ENCODE assay signal across 1 cellular context in the genomic region with DNA sequence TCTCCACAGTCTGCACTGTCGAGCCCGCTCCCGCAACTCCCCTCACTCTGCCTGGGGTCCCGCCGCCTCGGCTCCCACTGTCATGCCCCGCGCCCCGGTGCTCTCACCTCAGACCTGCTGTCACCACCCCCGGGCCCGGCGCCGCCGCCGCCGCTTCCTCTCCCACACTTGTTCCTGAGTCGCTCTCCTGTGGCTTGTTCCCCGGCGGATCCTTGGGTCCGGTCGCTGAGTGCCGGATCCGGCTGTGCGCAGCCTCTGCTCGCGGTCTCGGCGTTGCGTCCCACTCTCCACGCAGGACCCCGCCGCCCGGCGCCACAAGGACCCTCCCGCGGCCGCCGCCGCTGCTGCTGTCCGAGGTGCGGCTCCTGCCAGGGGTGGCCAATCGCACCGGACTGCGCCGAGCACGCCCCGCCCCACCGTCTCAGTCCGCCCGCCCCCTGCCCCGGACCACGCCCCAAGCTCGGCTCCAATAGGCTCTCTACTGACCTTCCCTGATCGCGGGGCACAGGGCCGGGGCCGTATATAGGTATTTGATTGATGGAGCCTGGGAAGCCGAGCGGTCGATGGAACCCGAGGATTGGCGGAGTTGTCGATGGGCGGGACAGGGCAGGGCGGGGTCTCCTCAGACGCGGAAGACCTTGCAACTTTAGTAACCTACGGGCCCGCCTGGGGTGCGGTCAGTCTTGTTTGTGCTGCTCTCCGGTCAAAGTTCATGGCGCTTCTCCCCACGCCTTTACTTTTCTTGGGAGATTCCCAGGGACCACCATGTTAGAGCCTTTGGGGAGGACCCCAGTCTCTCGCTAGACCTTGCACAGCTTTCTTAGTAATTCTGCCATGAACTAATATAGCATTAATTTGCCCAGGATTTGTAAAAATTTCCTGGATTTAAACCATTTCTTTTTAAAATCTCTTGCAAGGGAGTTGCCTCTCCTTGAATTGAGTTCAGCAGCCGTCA.
TF ChIP-seq lines count a peak whose summit lies in the region.

Gene TAOK3, minus strand, starts transcription at position 367 of the 955 bp plus-strand sequence. CDS start 117,340 bp downstream, outside the sequence.

TF ChIP-seq in K562, 482 proteins besides CTCF, POLR2A, EP300 and RAD21 (continued from another document and continues in another):
- TF ChIP-seq SIN3A (IDR thresholded peaks at IDR 0.05; ENCODE audit: borderline replicate concordance in 2 of 2, control insufficient read depth in 1 of 2, low read depth in 2 of 2, low read length in 2 of 2) (peak in 1 of 2 experiments; percentile 43; a peak in 1 of 4 replicates), RBM17 (IDR thresholded peaks at IDR 0.05; ENCODE audit: borderline replicate concordance, low read depth, low read length) (no peak), AFF4 (CRISPR knock-in tag; IDR thresholded peaks at IDR 0.05) (0 out of 2 replicates have a peak, but pooled peaks have one; percentile 42), E2F4 (CRISPR knock-in tag; IDR thresholded peaks at IDR 0.05; ENCODE audit: low read depth) (no peak), ADNP (tag; IDR thresholded peaks at IDR 0.05) (no peak), ZNF584 (CRISPR knock-in tag; IDR thresholded peaks at IDR 0.05; ENCODE audit: low read depth) (no peak), HDAC2 (IDR thresholded peaks at IDR 0.05) (peak; percentile 23; the same call in 1 of the 2 replicates), SUPT5H (IDR thresholded peaks at IDR 0.05) (peak; percentile 83), RBM15 (IDR thresholded peaks at IDR 0.05; ENCODE audit: insufficient read depth, low read length) (no peak), MLLT1 (IDR thresholded peaks at IDR 0.05) (peak in 1 of 2 experiments; percentile 100; a peak in 2 of 4 replicates), ESRRB (CRISPR knock-in tag; IDR thresholded peaks at IDR 0.05; ENCODE audit: borderline replicate concordance) (no peak), ZBTB7A (IDR thresholded peaks at IDR 0.05; ENCODE audit: borderline replicate concordance, control insufficient read depth, low read depth, low read length) (peak; percentile 86), WHSC1 (IDR thresholded peaks at IDR 0.05; ENCODE audit: low read length) (no peak), YY1 (IDR thresholded peaks at IDR 0.05; ENCODE audit: borderline replicate concordance in 1 of 3, control insufficient read depth in 1 of 3, extremely low read depth in 1 of 3, insufficient read depth in 3 of 3, insufficient read length in 1 of 3, insufficient replicate concordance in 2 of 3, low read depth in 1 of 3, low read length in 2 of 3) (peak in 2 of 3 experiments; percentile 75 to 81), CC2D1A (IDR thresholded peaks at IDR 0.05) (no peak), LEF1 (IDR thresholded peaks at IDR 0.05) (0 out of 2 replicates have a peak, but pooled peaks have one; percentile 22), KLF10 (CRISPR knock-in tag; IDR thresholded peaks at IDR 0.05) (no peak), MAFK (IDR thresholded peaks at IDR 0.05; ENCODE audit: low read length) (no peak), PML (IDR thresholded peaks at IDR 0.05; ENCODE audit: low read length) (peak; percentile 62), MAFF (IDR thresholded peaks at IDR 0.05; ENCODE audit: low read length) (no peak), NUFIP1 (IDR thresholded peaks at IDR 0.05; ENCODE audit: partially characterized antibody) (no peak), SPI1 (IDR thresholded peaks at IDR 0.05; ENCODE audit: borderline replicate concordance, low read depth, low read length) (0 out of 2 replicates have a peak, but pooled peaks have one; percentile 32), RBM14 (IDR thresholded peaks at IDR 0.05; ENCODE audit: borderline replicate concordance, insufficient read depth, low read depth, low read length) (no peak), ZNF41 (CRISPR knock-in tag; conservative IDR thresholded peaks at IDR 0.05) (no peak), MTA3 (IDR thresholded peaks at IDR 0.05; ENCODE audit: borderline replicate concordance) (peak; percentile 73; the same call in 1 of the 2 replicates), ZNF133 (CRISPR knock-in tag; IDR thresholded peaks at IDR 0.05) (no peak), MTF1 (CRISPR knock-in tag; IDR thresholded peaks at IDR 0.05; ENCODE audit: borderline replicate concordance) (no peak), ZNF644 (tag; IDR thresholded peaks at IDR 0.05; ENCODE audit: low read depth) (no peak), U2AF2 (optimal IDR thresholded peaks at IDR 0.05; ENCODE audit: low read depth, low read length) (no peak), KLF13 (tag; IDR thresholded peaks at IDR 0.05; ENCODE audit: borderline replicate concordance, low read depth) (no peak), MCM5 (IDR thresholded peaks at IDR 0.05; ENCODE audit: low read depth) (no peak), CBFA2T3 (IDR thresholded peaks at IDR 0.05) (no peak), FOXM1 (IDR thresholded peaks at IDR 0.05; ENCODE audit: low read depth) (peak; percentile 50; the same call in 1 of the 2 replicates), FOXM1 (CRISPR knock-in tag; IDR thresholded peaks at IDR 0.05; ENCODE audit: low read depth) (no peak), TRIM28 (IDR thresholded peaks at IDR 0.05) (no peak), ZC3H8 (IDR thresholded peaks at IDR 0.05) (no peak), SMARCE1 (IDR thresholded peaks at IDR 0.05) (no peak), XRCC4 (IDR thresholded peaks at IDR 0.05; ENCODE audit: extremely low read depth, insufficient read depth, insufficient read length) (no peak)
- TF ChIP-seq, protein P1, sequence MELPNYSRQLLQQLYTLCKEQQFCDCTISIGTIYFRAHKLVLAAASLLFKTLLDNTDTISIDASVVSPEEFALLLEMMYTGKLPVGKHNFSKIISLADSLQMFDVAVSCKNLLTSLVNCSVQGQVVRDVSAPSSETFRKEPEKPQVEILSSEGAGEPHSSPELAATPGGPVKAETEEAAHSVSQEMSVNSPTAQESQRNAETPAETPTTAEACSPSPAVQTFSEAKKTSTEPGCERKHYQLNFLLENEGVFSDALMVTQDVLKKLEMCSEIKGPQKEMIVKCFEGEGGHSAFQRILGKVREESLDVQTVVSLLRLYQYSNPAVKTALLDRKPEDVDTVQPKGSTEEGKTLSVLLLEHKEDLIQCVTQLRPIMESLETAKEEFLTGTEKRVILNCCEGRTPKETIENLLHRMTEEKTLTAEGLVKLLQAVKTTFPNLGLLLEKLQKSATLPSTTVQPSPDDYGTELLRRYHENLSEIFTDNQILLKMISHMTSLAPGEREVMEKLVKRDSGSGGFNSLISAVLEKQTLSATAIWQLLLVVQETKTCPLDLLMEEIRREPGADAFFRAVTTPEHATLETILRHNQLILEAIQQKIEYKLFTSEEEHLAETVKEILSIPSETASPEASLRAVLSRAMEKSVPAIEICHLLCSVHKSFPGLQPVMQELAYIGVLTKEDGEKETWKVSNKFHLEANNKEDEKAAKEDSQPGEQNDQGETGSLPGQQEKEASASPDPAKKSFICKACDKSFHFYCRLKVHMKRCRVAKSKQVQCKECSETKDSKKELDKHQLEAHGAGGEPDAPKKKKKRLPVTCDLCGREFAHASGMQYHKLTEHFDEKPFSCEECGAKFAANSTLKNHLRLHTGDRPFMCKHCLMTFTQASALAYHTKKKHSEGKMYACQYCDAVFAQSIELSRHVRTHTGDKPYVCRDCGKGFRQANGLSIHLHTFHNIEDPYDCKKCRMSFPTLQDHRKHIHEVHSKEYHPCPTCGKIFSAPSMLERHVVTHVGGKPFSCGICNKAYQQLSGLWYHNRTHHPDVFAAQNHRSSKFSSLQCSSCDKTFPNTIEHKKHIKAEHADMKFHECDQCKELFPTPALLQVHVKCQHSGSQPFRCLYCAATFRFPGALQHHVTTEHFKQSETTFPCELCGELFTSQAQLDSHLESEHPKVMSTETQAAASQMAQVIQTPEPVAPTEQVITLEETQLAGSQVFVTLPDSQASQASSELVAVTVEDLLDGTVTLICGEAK (IDR thresholded peaks at IDR 0.05), result 0 out of 2 replicates have a peak, but pooled peaks have one; percentile 21
- TF ChIP-seq, protein P1 (CRISPR knock-in tag; IDR thresholded peaks at IDR 0.05), result no peak
- TF ChIP-seq, protein P2, sequence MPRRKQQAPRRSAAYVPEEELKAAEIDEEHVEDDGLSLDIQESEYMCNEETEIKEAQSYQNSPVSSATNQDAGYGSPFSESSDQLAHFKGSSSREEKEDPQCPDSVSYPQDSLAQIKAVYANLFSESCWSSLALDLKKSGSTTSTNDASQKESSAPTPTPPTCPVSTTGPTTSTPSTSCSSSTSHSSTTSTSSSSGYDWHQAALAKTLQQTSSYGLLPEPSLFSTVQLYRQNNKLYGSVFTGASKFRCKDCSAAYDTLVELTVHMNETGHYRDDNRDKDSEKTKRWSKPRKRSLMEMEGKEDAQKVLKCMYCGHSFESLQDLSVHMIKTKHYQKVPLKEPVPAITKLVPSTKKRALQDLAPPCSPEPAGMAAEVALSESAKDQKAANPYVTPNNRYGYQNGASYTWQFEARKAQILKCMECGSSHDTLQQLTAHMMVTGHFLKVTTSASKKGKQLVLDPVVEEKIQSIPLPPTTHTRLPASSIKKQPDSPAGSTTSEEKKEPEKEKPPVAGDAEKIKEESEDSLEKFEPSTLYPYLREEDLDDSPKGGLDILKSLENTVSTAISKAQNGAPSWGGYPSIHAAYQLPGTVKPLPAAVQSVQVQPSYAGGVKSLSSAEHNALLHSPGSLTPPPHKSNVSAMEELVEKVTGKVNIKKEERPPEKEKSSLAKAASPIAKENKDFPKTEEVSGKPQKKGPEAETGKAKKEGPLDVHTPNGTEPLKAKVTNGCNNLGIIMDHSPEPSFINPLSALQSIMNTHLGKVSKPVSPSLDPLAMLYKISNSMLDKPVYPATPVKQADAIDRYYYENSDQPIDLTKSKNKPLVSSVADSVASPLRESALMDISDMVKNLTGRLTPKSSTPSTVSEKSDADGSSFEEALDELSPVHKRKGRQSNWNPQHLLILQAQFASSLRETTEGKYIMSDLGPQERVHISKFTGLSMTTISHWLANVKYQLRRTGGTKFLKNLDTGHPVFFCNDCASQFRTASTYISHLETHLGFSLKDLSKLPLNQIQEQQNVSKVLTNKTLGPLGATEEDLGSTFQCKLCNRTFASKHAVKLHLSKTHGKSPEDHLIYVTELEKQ (CRISPR knock-in tag; IDR thresholded peaks at IDR 0.05), result no peak
